ENCODE assay signal across 1 cellular context in the genomic region with DNA sequence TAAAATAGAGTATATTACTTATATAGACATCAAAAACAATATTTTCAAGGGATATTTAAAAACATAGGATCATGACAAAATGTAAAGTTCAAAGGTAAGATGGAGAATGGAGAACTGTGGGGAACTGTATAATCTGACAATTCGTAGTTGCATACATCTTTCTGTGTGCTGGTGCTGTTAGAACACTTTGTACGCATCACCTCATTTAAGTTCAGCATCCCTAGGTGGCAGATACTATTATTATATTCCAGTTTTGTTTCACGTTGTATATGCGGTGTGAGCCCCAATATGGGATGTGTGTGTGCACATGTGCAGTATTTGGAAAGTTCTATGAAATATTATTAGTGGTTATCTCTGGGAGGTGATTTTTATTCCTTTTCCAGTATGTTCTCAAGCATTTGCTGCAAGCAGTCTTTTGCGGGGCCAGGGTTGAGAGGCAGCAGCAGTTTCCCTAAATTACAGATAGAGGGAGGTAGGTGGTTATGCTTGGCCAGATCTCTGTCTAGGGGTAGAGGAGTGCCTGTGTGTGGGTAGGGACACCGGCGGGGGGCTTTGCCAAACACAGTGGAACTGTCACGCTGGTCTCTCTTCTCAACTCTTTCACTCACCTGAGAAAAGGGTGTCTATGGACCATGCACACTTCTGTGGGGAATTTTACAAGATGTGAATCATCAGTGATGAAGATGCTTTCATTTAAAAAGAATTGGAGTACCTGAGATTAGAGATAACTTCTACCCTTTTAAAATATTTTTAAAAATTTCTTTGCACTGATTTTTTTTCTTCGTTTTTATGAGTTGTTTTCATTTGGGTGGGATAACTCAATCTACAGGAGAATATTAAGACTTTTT.
TF ChIP-seq lines count a peak whose summit lies in the region.

No MANE protein-coding gene starts in this region.

TF ChIP-seq in GM23338, 12 proteins besides CTCF, POLR2A, EP300 and RAD21:
- TF ChIP-seq, protein P1, sequence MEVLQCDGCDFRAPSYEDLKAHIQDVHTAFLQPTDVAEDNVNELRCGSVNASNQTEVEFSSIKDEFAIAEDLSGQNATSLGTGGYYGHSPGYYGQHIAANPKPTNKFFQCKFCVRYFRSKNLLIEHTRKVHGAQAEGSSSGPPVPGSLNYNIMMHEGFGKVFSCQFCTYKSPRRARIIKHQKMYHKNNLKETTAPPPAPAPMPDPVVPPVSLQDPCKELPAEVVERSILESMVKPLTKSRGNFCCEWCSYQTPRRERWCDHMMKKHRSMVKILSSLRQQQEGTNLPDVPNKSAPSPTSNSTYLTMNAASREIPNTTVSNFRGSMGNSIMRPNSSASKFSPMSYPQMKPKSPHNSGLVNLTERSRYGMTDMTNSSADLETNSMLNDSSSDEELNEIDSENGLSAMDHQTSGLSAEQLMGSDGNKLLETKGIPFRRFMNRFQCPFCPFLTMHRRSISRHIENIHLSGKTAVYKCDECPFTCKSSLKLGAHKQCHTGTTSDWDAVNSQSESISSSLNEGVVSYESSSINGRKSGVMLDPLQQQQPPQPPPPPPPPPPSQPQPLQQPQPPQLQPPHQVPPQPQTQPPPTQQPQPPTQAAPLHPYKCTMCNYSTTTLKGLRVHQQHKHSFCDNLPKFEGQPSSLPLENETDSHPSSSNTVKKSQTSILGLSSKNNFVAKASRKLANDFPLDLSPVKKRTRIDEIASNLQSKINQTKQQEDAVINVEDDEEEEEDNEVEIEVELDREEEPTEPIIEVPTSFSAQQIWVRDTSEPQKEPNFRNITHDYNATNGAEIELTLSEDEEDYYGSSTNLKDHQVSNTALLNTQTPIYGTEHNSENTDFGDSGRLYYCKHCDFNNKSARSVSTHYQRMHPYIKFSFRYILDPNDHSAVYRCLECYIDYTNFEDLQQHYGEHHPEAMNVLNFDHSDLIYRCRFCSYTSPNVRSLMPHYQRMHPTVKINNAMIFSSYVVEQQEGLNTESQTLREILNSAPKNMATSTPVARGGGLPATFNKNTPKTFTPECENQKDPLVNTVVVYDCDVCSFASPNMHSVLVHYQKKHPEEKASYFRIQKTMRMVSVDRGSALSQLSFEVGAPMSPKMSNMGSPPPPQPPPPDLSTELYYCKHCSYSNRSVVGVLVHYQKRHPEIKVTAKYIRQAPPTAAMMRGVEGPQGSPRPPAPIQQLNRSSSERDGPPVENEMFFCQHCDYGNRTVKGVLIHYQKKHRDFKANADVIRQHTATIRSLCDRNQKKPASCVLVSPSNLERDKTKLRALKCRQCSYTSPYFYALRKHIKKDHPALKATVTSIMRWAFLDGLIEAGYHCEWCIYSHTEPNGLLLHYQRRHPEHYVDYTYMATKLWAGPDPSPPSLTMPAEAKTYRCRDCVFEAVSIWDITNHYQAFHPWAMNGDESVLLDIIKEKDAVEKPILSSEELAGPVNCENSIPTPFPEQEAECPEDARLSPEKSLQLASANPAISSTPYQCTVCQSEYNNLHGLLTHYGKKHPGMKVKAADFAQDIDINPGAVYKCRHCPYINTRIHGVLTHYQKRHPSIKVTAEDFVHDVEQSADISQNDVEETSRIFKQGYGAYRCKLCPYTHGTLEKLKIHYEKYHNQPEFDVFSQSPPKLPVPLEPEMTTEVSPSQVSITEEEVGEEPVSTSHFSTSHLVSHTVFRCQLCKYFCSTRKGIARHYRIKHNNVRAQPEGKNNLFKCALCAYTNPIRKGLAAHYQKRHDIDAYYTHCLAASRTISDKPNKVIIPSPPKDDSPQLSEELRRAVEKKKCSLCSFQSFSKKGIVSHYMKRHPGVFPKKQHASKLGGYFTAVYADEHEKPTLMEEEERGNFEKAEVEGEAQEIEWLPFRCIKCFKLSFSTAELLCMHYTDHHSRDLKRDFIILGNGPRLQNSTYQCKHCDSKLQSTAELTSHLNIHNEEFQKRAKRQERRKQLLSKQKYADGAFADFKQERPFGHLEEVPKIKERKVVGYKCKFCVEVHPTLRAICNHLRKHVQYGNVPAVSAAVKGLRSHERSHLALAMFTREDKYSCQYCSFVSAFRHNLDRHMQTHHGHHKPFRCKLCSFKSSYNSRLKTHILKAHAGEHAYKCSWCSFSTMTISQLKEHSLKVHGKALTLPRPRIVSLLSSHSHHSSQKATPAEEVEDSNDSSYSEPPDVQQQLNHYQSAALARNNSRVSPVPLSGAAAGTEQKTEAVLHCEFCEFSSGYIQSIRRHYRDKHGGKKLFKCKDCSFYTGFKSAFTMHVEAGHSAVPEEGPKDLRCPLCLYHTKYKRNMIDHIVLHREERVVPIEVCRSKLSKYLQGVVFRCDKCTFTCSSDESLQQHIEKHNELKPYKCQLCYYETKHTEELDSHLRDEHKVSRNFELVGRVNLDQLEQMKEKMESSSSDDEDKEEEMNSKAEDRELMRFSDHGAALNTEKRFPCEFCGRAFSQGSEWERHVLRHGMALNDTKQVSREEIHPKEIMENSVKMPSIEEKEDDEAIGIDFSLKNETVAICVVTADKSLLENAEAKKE (CRISPR knock-in tag; IDR thresholded peaks at IDR 0.05), result no peak
- TF ChIP-seq STAT1 (IDR thresholded peaks at IDR 0.05; ENCODE audit: unreplicated experiment) (no peak), ZNF114 (CRISPR knock-in tag; IDR thresholded peaks at IDR 0.05) (no peak), NANOG (IDR thresholded peaks at IDR 0.05; ENCODE audit: borderline replicate concordance) (no peak), JUNB (IDR thresholded peaks at IDR 0.05; ENCODE audit: unreplicated experiment) (no peak), POLR2AphosphoS5 (IDR thresholded peaks at IDR 0.05; ENCODE audit: low read depth) (no peak), EZH2 (IDR thresholded peaks at IDR 0.05; ENCODE audit: low read depth, unreplicated experiment) (no peak), CREB1 (CRISPR knock-in tag; IDR thresholded peaks at IDR 0.05; ENCODE audit: low read depth) (no peak), ETS1 (IDR thresholded peaks at IDR 0.05) (no peak), EZH2phosphoT487 (IDR thresholded peaks at IDR 0.05; ENCODE audit: unreplicated experiment) (no peak), ZNF331 (CRISPR knock-in tag; IDR thresholded peaks at IDR 0.05; ENCODE audit: low read depth) (no peak)
- TF ChIP-seq, protein P2, sequence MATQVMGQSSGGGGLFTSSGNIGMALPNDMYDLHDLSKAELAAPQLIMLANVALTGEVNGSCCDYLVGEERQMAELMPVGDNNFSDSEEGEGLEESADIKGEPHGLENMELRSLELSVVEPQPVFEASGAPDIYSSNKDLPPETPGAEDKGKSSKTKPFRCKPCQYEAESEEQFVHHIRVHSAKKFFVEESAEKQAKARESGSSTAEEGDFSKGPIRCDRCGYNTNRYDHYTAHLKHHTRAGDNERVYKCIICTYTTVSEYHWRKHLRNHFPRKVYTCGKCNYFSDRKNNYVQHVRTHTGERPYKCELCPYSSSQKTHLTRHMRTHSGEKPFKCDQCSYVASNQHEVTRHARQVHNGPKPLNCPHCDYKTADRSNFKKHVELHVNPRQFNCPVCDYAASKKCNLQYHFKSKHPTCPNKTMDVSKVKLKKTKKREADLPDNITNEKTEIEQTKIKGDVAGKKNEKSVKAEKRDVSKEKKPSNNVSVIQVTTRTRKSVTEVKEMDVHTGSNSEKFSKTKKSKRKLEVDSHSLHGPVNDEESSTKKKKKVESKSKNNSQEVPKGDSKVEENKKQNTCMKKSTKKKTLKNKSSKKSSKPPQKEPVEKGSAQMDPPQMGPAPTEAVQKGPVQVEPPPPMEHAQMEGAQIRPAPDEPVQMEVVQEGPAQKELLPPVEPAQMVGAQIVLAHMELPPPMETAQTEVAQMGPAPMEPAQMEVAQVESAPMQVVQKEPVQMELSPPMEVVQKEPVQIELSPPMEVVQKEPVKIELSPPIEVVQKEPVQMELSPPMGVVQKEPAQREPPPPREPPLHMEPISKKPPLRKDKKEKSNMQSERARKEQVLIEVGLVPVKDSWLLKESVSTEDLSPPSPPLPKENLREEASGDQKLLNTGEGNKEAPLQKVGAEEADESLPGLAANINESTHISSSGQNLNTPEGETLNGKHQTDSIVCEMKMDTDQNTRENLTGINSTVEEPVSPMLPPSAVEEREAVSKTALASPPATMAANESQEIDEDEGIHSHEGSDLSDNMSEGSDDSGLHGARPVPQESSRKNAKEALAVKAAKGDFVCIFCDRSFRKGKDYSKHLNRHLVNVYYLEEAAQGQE (IDR thresholded peaks at IDR 0.05; ENCODE audit: unreplicated experiment), result no peak
